16 cellular contexts compared by ENCODE assay signal in the genomic region with DNA sequence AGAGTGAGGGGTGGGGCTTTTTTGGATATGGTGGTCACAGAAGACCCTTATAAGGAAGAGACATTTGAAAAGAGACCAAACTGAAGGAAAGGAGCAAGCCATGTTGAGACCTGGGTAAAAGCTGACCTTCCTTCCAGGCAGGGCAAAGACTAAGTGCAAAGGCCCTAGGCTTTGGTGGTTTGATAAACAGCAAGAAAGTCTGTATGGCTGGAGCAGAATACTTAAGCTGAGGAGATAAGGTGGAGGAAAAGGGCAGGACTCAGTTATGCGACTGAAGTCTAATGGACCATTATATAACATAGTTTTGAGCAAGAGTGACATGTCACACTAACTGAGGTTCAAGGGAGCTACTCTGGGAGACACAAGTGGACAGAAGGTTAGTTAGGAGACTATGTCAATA. TPM values are rescaled to one million over a fixed set of nuclear protein-coding genes. Genes with fewer than 3 reads are reported as not detected.
DNase-seq lines count a peak whose midpoint lies in the region; ATAC-seq and TF ChIP-seq lines count a peak whose summit lies in the region.
"Had no signal": no experiment of that assay in that cellular context is flagged by ENCODE, and none has a peak within 500 bp of the region (broad histone marks: within the 10 kb centered on the region; RNA-seq: fewer than 3 reads in every experiment).

No MANE protein-coding gene starts in this region.

- no peaks in the 10 kb centered on the region for H3K79me1 ChIP-seq in mesenchymal stem cell (replicated peaks; ENCODE audit: low read length, poor library complexity, severe bottlenecking)

- no peak overlapping the region for H2BK12ac ChIP-seq in mesenchymal stem cell (ENCODE audit: low read length in 2 of 2)

- H3K4me2 ChIP-seq in mesenchymal stem cell (ENCODE audit: low read length, poor library complexity, severe bottlenecking): no peak overlapping the region

- peak; percentile 50 for DNase-seq in OCI-M1 (lab: John Stamatoyannopoulos, UW)
- DNase-seq in MCF 10A (ENCODE audit: unreplicated experiment): no peak
- DNase-seq in mesenchymal stem cell: no peak
- DNase-seq in testis: no peak
- no peak for DNase-seq in sigmoid colon
- DNase-seq in ACHN: no peak
- no peak for DNase-seq in natural killer cell treated with Interleukin-12 subunit alpha and Interleukin-12 subunit beta and Interleukin-15 and Interleukin-18, amount 100 ng/mL, for 72 hours (ENCODE audit: low spot score)
- DNase-seq: activated naive CD4-positive, alpha-beta T cell; DND-41; effector CD4-positive, alpha-beta T cell; HCEC 1CT; Karpas-422; NCI-H1694 treated with DMSO at 0.1 percent for 48 hours; NCI-H446; stimulated activated naive B cell treated with anti-CD40 and anti-IgM and Interleukin-4, amounts not matched to agents 10 μg/mL and 1 μg/mL and 100 μg/mL, for 72 hours had no signal

- no peak for TF ChIP-seq CTCF in MCF 10A (IDR thresholded peaks at IDR 0.05; ENCODE audit: unreplicated experiment)
- no peak for TF ChIP-seq CTCF in testis (IDR thresholded peaks at IDR 0.05)
- TF ChIP-seq CTCF in sigmoid colon (IDR thresholded peaks at IDR 0.05): no peak

- H4K8ac ChIP-seq in mesenchymal stem cell (ENCODE audit: low read length): no peak overlapping the region

- POLR2A ChIA-PET in MCF 10A (lab: Yijun Ruan, JAX): interaction anchor here (1.0 to 2.1 kb wide), 3 partner anchors 12 to 19 kb away, joined by 3 to 5 read pairs (median 3); no protein-coding TSS in a partner anchor

- no peak for TF ChIP-seq POLR2A in testis (IDR thresholded peaks at IDR 0.05)
- no peak for TF ChIP-seq POLR2A in sigmoid colon (IDR thresholded peaks at IDR 0.05)

- H3K9ac ChIP-seq in mesenchymal stem cell (ENCODE audit: low read length): no peak overlapping the region

- ATAC-seq in GM21360 (IDR thresholded peaks at IDR 0.05; ENCODE audit: unreplicated experiment): no peak
- ATAC-seq in natural killer cell treated with Interleukin-12 subunit alpha and Interleukin-12 subunit beta and Interleukin-15 and Interleukin-18, amount 100 ng/mL, for 72 hours: no peak
- ATAC-seq: stimulated activated naive B cell treated with anti-CD40 and anti-IgM and Interleukin-4, amounts not matched to agents 10 μg/mL and 1 μg/mL and 100 μg/mL, for 72 hours had no signal

- H3K4me3 Mint-ChIP-seq in MCF 10A (ENCODE audit: unreplicated experiment): no peak overlapping the region
- H3K4me3 Mint-ChIP-seq in natural killer cell treated with Interleukin-12 subunit alpha and Interleukin-12 subunit beta and Interleukin-15 and Interleukin-18, amount 100 ng/mL, for 72 hours: no peak overlapping the region
- H3K4me3 Mint-ChIP-seq: stimulated activated naive B cell treated with anti-CD40 and anti-IgM and Interleukin-4, amounts not matched to agents 10 μg/mL and 1 μg/mL and 100 μg/mL, for 72 hours had no signal

- peaks cover 63% of the 10 kb centered on the region for H3K4me1 Mint-ChIP-seq in MCF 10A (ENCODE audit: insufficient read depth, unreplicated experiment)
- H3K4me1 Mint-ChIP-seq in natural killer cell treated with Interleukin-12 subunit alpha and Interleukin-12 subunit beta and Interleukin-15 and Interleukin-18, amount 100 ng/mL, for 72 hours (ENCODE audit: low read depth in 2 of 2): no peaks in the 10 kb centered on the region

- no TSS peak for BruUV-seq in MCF 10A (replicated peaks; lab: Mats Ljungman, UMichigan)

- no peaks in the 10 kb centered on the region for H3K27me3 Mint-ChIP-seq in MCF 10A (ENCODE audit: insufficient read depth, unreplicated experiment)
- H3K27me3 Mint-ChIP-seq in natural killer cell treated with Interleukin-12 subunit alpha and Interleukin-12 subunit beta and Interleukin-15 and Interleukin-18, amount 100 ng/mL, for 72 hours: peaks cover 17 to 21% of the 10 kb centered on the region in 2 donors
- H3K27me3 Mint-ChIP-seq: stimulated activated naive B cell treated with anti-CD40 and anti-IgM and Interleukin-4, amounts not matched to agents 10 μg/mL and 1 μg/mL and 100 μg/mL, for 72 hours had no signal

- H3K9me3 Mint-ChIP-seq in MCF 10A (ENCODE audit: unreplicated experiment): no peaks in the 10 kb centered on the region
- H3K9me3 Mint-ChIP-seq in natural killer cell treated with Interleukin-12 subunit alpha and Interleukin-12 subunit beta and Interleukin-15 and Interleukin-18, amount 100 ng/mL, for 72 hours: no peaks in the 10 kb centered on the region

- no peak overlapping the region for H2BK5ac ChIP-seq in mesenchymal stem cell (ENCODE audit: low read depth, low read length, poor library complexity, severe bottlenecking)

- no peak for TF ChIP-seq EP300 in sigmoid colon (IDR thresholded peaks at IDR 0.05)

- 70% methylated on average over 1 of the region's 1 CpG for WGBS in mesenchymal stem cell
- WGBS in testis, 2 donors: 70 to 75% methylated on average over 1 of the region's 1 CpG
- 24 to 70% methylated on average over 1 of the region's 1 CpG for WGBS in sigmoid colon, 2 donors

- H3K23ac ChIP-seq in mesenchymal stem cell (ENCODE audit: low read length in 2 of 2): no peak overlapping the region

- in situ Hi-C loops in ACHN (cut with HindIII; ENCODE audit: low pct_ligation_motif_present, low pct_unique_long_range_greater_than_20kb, low sequenced_read_pairs): no loop called here

- peak overlapping the region; percentile 11 for H2AK5ac ChIP-seq in mesenchymal stem cell (ENCODE audit: low read length, severe bottlenecking)

- peak overlapping the region; percentile 69 for H3K27ac Mint-ChIP-seq in MCF 10A (ENCODE audit: low read depth, unreplicated experiment)
- H3K27ac Mint-ChIP-seq in natural killer cell treated with Interleukin-12 subunit alpha and Interleukin-12 subunit beta and Interleukin-15 and Interleukin-18, amount 100 ng/mL, for 72 hours: no peak overlapping the region
- H3K27ac Mint-ChIP-seq: stimulated activated naive B cell treated with anti-CD40 and anti-IgM and Interleukin-4, amounts not matched to agents 10 μg/mL and 1 μg/mL and 100 μg/mL, for 72 hours had no signal

- intact Hi-C loops in MCF 10A (cut with micrococcal nuclease): no loop called here
- intact Hi-C loops in testis (cut with DNase I; ENCODE audit: low total_unique reads): no loop called here
- intact Hi-C loops in sigmoid colon (cut with DNase I): no loop called here

- no peaks in the 10 kb centered on the region for H3K27me3 ChIP-seq in mesenchymal stem cell (ENCODE audit: control insufficient read depth in 1 of 2, insufficient read depth in 1 of 2, low read length in 2 of 2)
- no peaks in the 10 kb centered on the region for H3K27me3 ChIP-seq in testis
- H3K27me3 ChIP-seq in sigmoid colon: no peaks in the 10 kb centered on the region

- no peak overlapping the region for H2BK15ac ChIP-seq in mesenchymal stem cell (ENCODE audit: low read depth, poor library complexity, severe bottlenecking)

- H3K36me3 ChIP-seq in mesenchymal stem cell (ENCODE audit: control insufficient read depth in 1 of 2, insufficient read depth in 2 of 2, low read depth in 1 of 2, low read length in 2 of 2) (peaks cover 0 to 15% of the 10 kb centered on the region in 2 experiments), testis (ENCODE audit: low read depth, missing control alignments) (no peaks in the 10 kb centered on the region), sigmoid colon (no peaks in the 10 kb centered on the region)

- CTCF ChIA-PET in MCF 10A (lab: Yijun Ruan, JAX): interaction anchor here (0.6 to 1.5 kb wide), 5 partner anchors 18 to 541 kb away, joined by 3 read pairs; no protein-coding TSS in a partner anchor

- no peak overlapping the region for H3K14ac ChIP-seq in mesenchymal stem cell (ENCODE audit: low read length in 2 of 2)

- H2BK120ac ChIP-seq in mesenchymal stem cell (ENCODE audit: low read depth, low read length): no peak overlapping the region

- H3K9me3 ChIP-seq in mesenchymal stem cell (ENCODE audit: control insufficient read depth, low read length) (no peaks in the 10 kb centered on the region), testis (no peaks in the 10 kb centered on the region), sigmoid colon (no peaks in the 10 kb centered on the region)

- no peak overlapping the region for H4K91ac ChIP-seq in mesenchymal stem cell (ENCODE audit: low read length)

- no peak overlapping the region for H3K18ac ChIP-seq in mesenchymal stem cell (ENCODE audit: low read depth in 1 of 2, low read length in 2 of 2)

- no peak overlapping the region for H2AFZ ChIP-seq in mesenchymal stem cell (ENCODE audit: low read depth, low read length)

- H3K4me1 ChIP-seq in mesenchymal stem cell (ENCODE audit: control insufficient read depth, insufficient read depth, low read depth, low read length) (peaks cover 8% of the 10 kb centered on the region), testis (peaks cover 45% of the 10 kb centered on the region), sigmoid colon (peaks cover 0 to 54% (median 29%) of the 10 kb centered on the region in 4 donors)

- peak overlapping the region; percentile 27 for H3K27ac ChIP-seq in mesenchymal stem cell (ENCODE audit: low read length, poor library complexity, severe bottlenecking)
- H3K27ac ChIP-seq in testis: peak overlapping the region; percentile 35 to 61
- no peak overlapping the region for H3K27ac ChIP-seq in sigmoid colon

- H3K4me3 ChIP-seq in mesenchymal stem cell (ENCODE audit: insufficient read depth in 1 of 2, low read depth in 1 of 2, low read length in 2 of 2) (no peak overlapping the region), testis (no peak overlapping the region), sigmoid colon (no peak overlapping the region)

- no peaks in the 10 kb centered on the region for H3K36me3 Mint-ChIP-seq in MCF 10A (ENCODE audit: insufficient read depth, unreplicated experiment)
- H3K36me3 Mint-ChIP-seq in natural killer cell treated with Interleukin-12 subunit alpha and Interleukin-12 subunit beta and Interleukin-15 and Interleukin-18, amount 100 ng/mL, for 72 hours: no peaks in the 10 kb centered on the region

- no peak overlapping the region for H3K4ac ChIP-seq in mesenchymal stem cell (ENCODE audit: low read depth in 1 of 2, low read length in 2 of 2)

RNA-seq across cellular contexts. Expression of gene SH3RF1, which starts 20.0 kb away (rescaled TPM):
- total RNA-seq in MCF 10A (2022): 16.5 and 17.4 TPM in 2 replicates
- 8.0 TPM for polyA plus RNA-seq in mesenchymal stem cell (2013, experiment 1 of 2)
- polyA plus RNA-seq in mesenchymal stem cell (2013, experiment 2 of 2): 8.1 TPM
- 10 to 100 TPM; 26.4 to 38.9 TPM for total RNA-seq in testis
- 15.1 TPM for polyA plus RNA-seq in testis (ENCODE audit: insufficient read depth, low read depth, low replicate concordance)
- 10 to 100 TPM in 2 of 4 donors, 1 to 10 TPM in 2; 8.2 to 12.5 (median 9.8) TPM for total RNA-seq in sigmoid colon
- 10 to 100 TPM; 14.4 to 20.8 (median 16.4) TPM for polyA plus RNA-seq in sigmoid colon
- total RNA-seq in natural killer cell treated with Interleukin-12 subunit alpha and Interleukin-12 subunit beta and Interleukin-15 and Interleukin-18, amount 100 ng/mL, for 72 hours: 1 to 10 TPM in 1 of 2 donors, under 1 TPM in 1; 0.64 to 1.3 TPM

Comparison
In these comparisons a context has a peak if more than half of its experiments do, and no peak if none do; other contexts are left out.
1. H3K27ac ChIP-seq: peak in mesenchymal stem cell (single experiment) and testis (2 of 2); none in sigmoid colon (0 of 4).